27 cellular contexts compared by ENCODE assay signal in the genomic region with DNA sequence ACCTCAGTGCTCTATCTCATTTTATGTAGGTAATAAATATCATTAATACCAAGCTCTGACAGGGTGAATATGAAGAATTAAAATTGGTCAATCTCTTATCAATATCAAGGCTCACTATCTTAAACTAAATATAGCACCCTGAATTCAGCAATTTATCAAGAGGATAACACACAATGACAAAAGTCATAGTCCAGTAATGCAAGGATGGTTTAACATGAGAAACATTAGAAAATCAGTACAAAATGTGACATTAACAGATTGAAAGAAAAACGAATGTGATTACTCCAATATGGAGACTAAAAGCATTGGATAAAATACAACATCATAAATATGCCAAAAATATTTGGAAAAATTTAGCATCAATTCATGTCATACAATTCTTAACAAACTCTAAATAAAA.
"Had no signal": no experiment of that assay in that cellular context is flagged by ENCODE, and none has a peak within 500 bp of the region (broad histone marks: within the 10 kb centered on the region; RNA-seq: fewer than 3 reads in every experiment).

No MANE protein-coding gene starts in this region.

- DNase-seq: natural killer cell; occipital lobe; ovary; posterior cingulate gyrus; psoas muscle; right cardiac atrium; right lobe of liver; sigmoid colon; small intestine; stimulated activated CD4-positive, alpha-beta T cell treated with anti-CD3 and anti-CD28 coated beads, Interleukin-15, amount 100 ng/mL, for 24 hours; stimulated activated CD4-positive, alpha-beta T cell treated with anti-CD3 and anti-CD28 coated beads, Interleukin-2, amount 100 ng/mL, for 24 hours; stimulated activated CD4-positive, alpha-beta T cell treated with anti-CD3 and anti-CD28 coated beads, Interleukin-2, amount 100 ng/mL, for 48 hours; stimulated activated CD4-positive, alpha-beta T cell treated with anti-CD3 and anti-CD28 coated beads, Interleukin-4, amount 100 ng/mL, for 24 hours; stimulated activated CD8-positive, alpha-beta memory T cell treated with anti-CD3 and anti-CD28 coated beads, Interleukin-4, amount 100 ng/mL, for 48 hours; stimulated activated naive CD4-positive, alpha-beta T cell; stimulated activated naive CD8-positive, alpha-beta T cell treated with anti-CD3 and anti-CD28 coated beads, Interleukin-15, amount 100 ng/mL, for 72 hours; stimulated activated naive CD8-positive, alpha-beta T cell treated with anti-CD3 and anti-CD28 coated beads, Interleukin-15, Interleukin-2, amounts not matched to agents 100 U/mL and 50 U/mL, for 24 hours; substantia nigra; testis; tibial artery; transverse colon; upper lobe of right lung; uterus had no signal

- ATAC-seq: natural killer cell; right cardiac atrium; right lobe of liver; stimulated activated memory B cell treated with anti-CD40 and anti-IgM and Interleukin-4, amounts not matched to agents 10 μg/mL and 1 μg/mL and 100 μg/mL, for 72 hours; stimulated activated naive CD8-positive, alpha-beta T cell treated with anti-CD3 and anti-CD28 coated beads, Interleukin-15, amount 100 ng/mL, for 72 hours; stimulated activated naive CD8-positive, alpha-beta T cell treated with anti-CD3 and anti-CD28 coated beads, Interleukin-15, Interleukin-2, amounts not matched to agents 100 U/mL and 50 U/mL, for 24 hours; upper lobe of right lung had no signal

- H3K4me1 ChIP-seq: neural progenitor cell, parathyroid adenoma, right lobe of liver, sigmoid colon, suprapubic skin, testis, tibial artery, transverse colon, upper lobe of right lung, uterus had no signal

- H3K4me3 ChIP-seq: neural progenitor cell, ovary, psoas muscle, right lobe of liver, sigmoid colon, suprapubic skin, testis, tibial artery, transverse colon, upper lobe of right lung, uterus had no signal

- H3K27me3 ChIP-seq: neural progenitor cell, ovary, right lobe of liver, sigmoid colon, suprapubic skin, testis, tibial artery, transverse colon, upper lobe of right lung, uterus had no signal

- FAIRE-seq: small intestine had no signal

- H2AFZ ChIP-seq: neural progenitor cell, parathyroid adenoma had no signal

- H3K27ac ChIP-seq: neural progenitor cell, ovary, parathyroid adenoma, right lobe of liver, sigmoid colon, suprapubic skin, testis, tibial artery, transverse colon, upper lobe of right lung, uterus had no signal

- H3K4me2 ChIP-seq: neural progenitor cell had no signal

- H3K36me3 ChIP-seq: neural progenitor cell, ovary, right lobe of liver, sigmoid colon, transverse colon, upper lobe of right lung, uterus had no signal

- H3K79me2 ChIP-seq: parathyroid adenoma had no signal

- H3K9ac ChIP-seq: neural progenitor cell, parathyroid adenoma had no signal

- H3K9me3 ChIP-seq: ovary, psoas muscle, right lobe of liver, sigmoid colon, testis had no signal
